34 cellular contexts compared by ENCODE assay signal in genomic region chr20:22282696-22283095, GRCh38.
"Had no signal": no experiment of that assay in that cellular context is flagged by ENCODE, and none has a peak within 500 bp of the region (broad histone marks: within the 10 kb centered on the region; RNA-seq: fewer than 3 reads in every experiment).

No MANE protein-coding gene starts in this region.

- H3K4me3 ChIP-seq: adrenal gland, body of pancreas, breast epithelium, Peyer's patch had no signal

- H3K4me1 ChIP-seq: adrenal gland, body of pancreas, breast epithelium, Peyer's patch had no signal

- DNase-seq: activated B cell treated with CpG ODN at 0.5 μM for 24 hours; activated CD4-positive, alpha-beta memory T cell treated with anti-CD3 and anti-CD28 coated beads for 36 hours; activated CD4-positive, alpha-beta T cell treated with anti-CD3 and anti-CD28 coated beads for 4 hours; activated CD4-positive, alpha-beta T cell treated with anti-CD3 and anti-CD28 coated beads, Interleukin-2, amount 50 U/mL, for 1 hour; activated CD4-positive, CD25-positive, alpha-beta regulatory T cell treated with anti-CD3 and anti-CD28 coated beads, Interleukin-2, amount 50 U/mL, for 72 hours; activated CD8-positive, alpha-beta memory T cell treated with anti-CD3 and anti-CD28 coated beads, Interleukin-2, amount 50 U/mL, for 4 hours; activated gamma-delta T cell treated with Interleukin-2 at 50 U/mL for 16 hours; activated naive CD4-positive, alpha-beta T cell treated with anti-CD3 and anti-CD28 coated beads for 36 hours; activated T-cell treated with anti-CD3 and anti-CD28 coated beads for 4 hours; activated T-cell treated with anti-CD3 and anti-CD28 coated beads, Interleukin-2, amount 50 U/mL, for 4 hours; adrenal gland; body of pancreas; MM.1S; MV-4-11; NCI-H1092 treated with DMSO at 0.1 percent for 48 hours; NCI-H1417 treated with DMSO at 0.1 percent for 48 hours; NCI-H187 treated with DMSO at 0.1 percent for 48 hours; NCI-H2081 treated with DMSO at 0.1 percent for 48 hours; NCI-H2171; NCI-H510A; NCI-H526 treated with DMSO at 0.1 percent for 48 hours; NCI-H774; PC-3; Peyer's patch; SIG-M5; SW 1271; T-helper 1 cell; T-helper 2 cell; T-helper 9 cell had no signal

- H3K27ac ChIP-seq: adrenal gland, body of pancreas, breast epithelium, Peyer's patch, RWPE1, VCaP had no signal

- ATAC-seq: activated naive CD4-positive, alpha-beta T cell treated with anti-CD3 and anti-CD28 coated beads, Interleukin-2, amount 50 U/mL, for 72 hours; activated T-cell treated with anti-CD3 and anti-CD28 coated beads, Interleukin-2, amount 50 U/mL, for 4 hours; body of pancreas; PC-3; Right ventricle myocardium inferior had no signal

- H3K27me3 ChIP-seq: adrenal gland, body of pancreas, Peyer's patch had no signal

- H3K36me3 ChIP-seq: adrenal gland, breast epithelium, Peyer's patch had no signal

- H3K9me3 ChIP-seq: adrenal gland, body of pancreas, breast epithelium, Peyer's patch had no signal
